20 cellular contexts compared by ENCODE assay signal in genomic region chr6:145368075-145368474, GRCh38.
"Had no signal": no experiment of that assay in that cellular context is flagged by ENCODE, and none has a peak within 500 bp of the region (broad histone marks: within the 10 kb centered on the region; RNA-seq: fewer than 3 reads in every experiment).

No MANE protein-coding gene starts in this region.

- H2AFZ ChIP-seq: hepatocyte had no signal

- H3K27ac ChIP-seq: cardiac muscle cell, esophagus squamous epithelium, hepatocyte, skin epidermis, tibial artery, vagina had no signal

- H3K4me1 ChIP-seq: tibial artery had no signal

- H3K4me3 ChIP-seq: cardiac muscle cell, esophagus squamous epithelium, hepatocyte, skin epidermis, tibial artery, vagina had no signal

- H3K4me2 ChIP-seq: hepatocyte had no signal

- H3K79me2 ChIP-seq: hepatocyte had no signal

- DNase-seq: activated CD4-positive, alpha-beta memory T cell treated with anti-CD3 and anti-CD28 coated beads, Interleukin-2, amount 10 ng/mL, durations not matched to agents 7 days and 5 days; activated CD4-positive, alpha-beta T cell treated with anti-CD3 and anti-CD28 coated beads for 48 hours; activated CD4-positive, CD25-positive, alpha-beta regulatory T cell; activated naive CD4-positive, alpha-beta T cell; activated naive CD8-positive, alpha-beta T cell treated with anti-CD3 and anti-CD28 coated beads for 36 hours; activated T-cell treated with anti-CD3 and anti-CD28 coated beads, Interleukin-2, amount 50 U/mL, for 1 hour; amygdala; effector memory CD8-positive, alpha-beta T cell; esophagus squamous epithelium; islet precursor cell; nucleus accumbens; stimulated activated naive CD8-positive, alpha-beta T cell treated with anti-CD3 and anti-CD28 coated beads, Interleukin-15, Interleukin-2, amounts not matched to agents 100 U/mL and 50 U/mL, for 24 hours; substantia nigra; T-cell; tibial artery had no signal

- H3K27me3 ChIP-seq: cardiac muscle cell, esophagus squamous epithelium, hepatocyte, tibial artery, vagina had no signal

- ATAC-seq: activated T-helper 17 cell treated with anti-CD3 and anti-CD28 coated beads, Interleukin-2, amount 50 U/mL, for 72 hours; effector memory CD8-positive, alpha-beta T cell; stimulated activated naive CD8-positive, alpha-beta T cell treated with anti-CD3 and anti-CD28 coated beads, Interleukin-15, Interleukin-2, amounts not matched to agents 100 U/mL and 50 U/mL, for 24 hours; T-cell had no signal

- H3K36me3 ChIP-seq: cardiac muscle cell, esophagus squamous epithelium, tibial artery, vagina had no signal

- H3K9me3 ChIP-seq: esophagus squamous epithelium, tibial artery, vagina had no signal
